In the genomic region with DNA sequence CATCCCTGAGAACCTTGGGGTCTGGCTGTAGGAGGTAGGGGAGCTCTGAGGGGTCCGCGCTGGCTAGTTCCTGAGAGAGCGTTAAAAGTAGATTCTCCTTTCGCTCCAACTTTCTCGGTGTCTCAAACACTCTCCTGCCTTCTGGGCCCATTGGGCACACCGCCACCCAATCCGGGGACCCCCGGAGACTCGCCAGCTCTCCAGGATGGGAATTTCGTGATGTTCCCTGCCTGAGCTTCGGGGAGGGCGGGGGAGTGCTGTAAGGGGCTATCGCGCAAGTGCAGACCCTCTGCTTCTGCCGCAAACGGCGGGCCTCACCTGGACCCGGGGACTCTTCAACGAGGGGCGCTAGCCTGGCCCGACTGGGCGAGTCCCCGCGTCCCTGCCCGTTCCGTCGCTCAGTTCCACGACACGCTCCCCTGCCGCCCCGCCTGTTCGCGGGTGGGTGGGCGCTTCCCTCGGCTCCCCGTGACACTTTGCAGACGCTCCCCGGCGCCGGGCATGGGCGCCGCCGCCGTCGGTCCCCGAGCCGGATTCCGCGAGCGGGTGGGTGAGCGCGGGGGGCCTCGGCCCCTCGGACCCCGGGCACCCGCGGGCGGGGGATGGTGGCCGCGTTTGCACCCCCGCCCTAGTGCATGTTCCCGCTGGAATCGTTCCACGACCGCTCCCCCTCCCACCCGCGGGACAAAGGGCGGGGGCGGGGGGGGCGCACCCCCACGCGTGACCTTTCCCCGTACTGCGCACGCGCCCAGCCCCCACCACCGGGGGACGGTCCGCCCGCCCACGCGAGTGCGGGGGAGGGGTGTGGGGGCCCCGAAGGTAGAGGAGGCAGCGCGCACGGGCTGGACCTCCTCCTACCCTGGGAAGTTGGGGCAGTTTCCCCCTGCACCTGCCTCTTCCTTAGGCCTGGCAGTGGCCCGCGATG, we compare ENCODE assay signal across 8 cellular contexts. TPM values are rescaled to one million over a fixed set of nuclear protein-coding genes. Genes with fewer than 3 reads are reported as not detected.
DNase-seq lines count a peak whose midpoint lies in the region; ATAC-seq and TF ChIP-seq lines count a peak whose summit lies in the region.

Gene CCDC106 (plus strand): TSS at position 481 of the 925 bp plus-strand sequence. CDS start 835 bp downstream, outside the sequence.

- H3K4me2 ChIP-seq in osteoblast (ENCODE audit: insufficient read depth, low read length): peak within 1 kb of the TSS; percentile 91

- H3K9me3 ChIP-seq in HUES48 (ENCODE audit: control insufficient read depth, insufficient read depth, low read length) (no peaks in the 10 kb centered on the region), Peyer's patch (no peaks in the 10 kb centered on the region), osteoblast (ENCODE audit: low read depth, low read length) (no peaks in the 10 kb centered on the region)

- TF ChIP-seq CTCF in Peyer's patch (IDR thresholded peaks at IDR 0.05) (no peak), osteoblast (IDR thresholded peaks at IDR 0.05; ENCODE audit: extremely low read depth, low read depth, low read length) (no peak)

- peak within 1 kb of the TSS; percentile 77 for H3K9ac ChIP-seq in HUES48 (ENCODE audit: low read depth, low read length)

- in situ Hi-C loops in G401 (cut with HindIII; ENCODE audit: low sequenced_read_pairs): no loop called here

- ATAC-seq in HG03139 (IDR thresholded peaks at IDR 0.05; ENCODE audit: unreplicated experiment): no peak

- no peaks in the 10 kb centered on the region for H4K20me1 ChIP-seq in osteoblast (ENCODE audit: insufficient read depth, low read length)

- H3K4me1 ChIP-seq in HUES48 (ENCODE audit: control insufficient read depth, insufficient read depth, low read length) (peaks cover 10% of the 10 kb centered on the region), Peyer's patch (peaks cover 3 to 36% (median 26%) of the 10 kb centered on the region in 4 donors), osteoblast (ENCODE audit: insufficient read depth, low read length) (peaks cover 24% of the 10 kb centered on the region)

- H3K79me2 ChIP-seq in osteoblast (ENCODE audit: insufficient read depth, low read length): peaks cover 30% of the 10 kb centered on the region

- H3K27ac ChIP-seq in HUES48 (ENCODE audit: low read depth, low read length) (peak within 1 kb of the TSS; percentile 70), Peyer's patch (peak within 1 kb of the TSS; percentile 77 to 96 (median 80)), osteoblast (ENCODE audit: low read depth, low read length) (peak within 1 kb of the TSS; percentile 48)

- peak; percentile 81 for DNase-seq in G401 (ENCODE audit: low spot score)
- DNase-seq in Peyer's patch: peak; percentile 72 to 81 (median 74)
- peak in 54 of 56 donors; percentile 26 to 92 (median 70) for DNase-seq in amygdala (lab: John Stamatoyannopoulos, UW)
- no peak for DNase-seq in cardiac septum (ENCODE audit: low spot score)
- peak; percentile 98 for DNase-seq in osteoblast (ENCODE audit: insufficient read length, low spot score, missing footprints)
- DNase-seq in T-helper 9 cell: no peak

- intact Hi-C loops in cardiac septum (cut with DNase I): no loop called here

- H3K27me3 ChIP-seq in HUES48 (ENCODE audit: control insufficient read depth, insufficient read depth, low read length) (no peaks in the 10 kb centered on the region), Peyer's patch (no peaks in the 10 kb centered on the region), osteoblast (ENCODE audit: insufficient read depth, low read length) (no peaks in the 10 kb centered on the region)

- H3K4me3 ChIP-seq in HUES48 (ENCODE audit: low read depth, low read length): peak within 1 kb of the TSS; percentile 95
- H3K4me3 ChIP-seq in Peyer's patch: peak within 1 kb of the TSS; percentile 78 to 93 (median 86)
- peak within 1 kb of the TSS; percentile 87 for H3K4me3 ChIP-seq in osteoblast (ENCODE audit: insufficient read depth, low read length)

- peaks cover 22% of the 10 kb centered on the region for H3K36me3 ChIP-seq in HUES48 (ENCODE audit: control insufficient read depth, insufficient read depth, low read length)
- H3K36me3 ChIP-seq in Peyer's patch: peaks cover 0 to 10% (median 0%) of the 10 kb centered on the region in 3 donors
- H3K36me3 ChIP-seq in osteoblast (ENCODE audit: insufficient read depth, low read length): peaks cover 15% of the 10 kb centered on the region

- H2AFZ ChIP-seq in osteoblast (ENCODE audit: low read length): peak within 1 kb of the TSS; percentile 81

- TF ChIP-seq POLR2A in Peyer's patch (IDR thresholded peaks at IDR 0.05): no peak

RNA-seq across cellular contexts. Expression of gene CCDC106, which starts in this region (rescaled TPM):
- total RNA-seq in G401 (2014; rRNA removed; shearing (Covaris generic)): 24.9 and 29.0 TPM in 2 replicates
- total RNA-seq in Peyer's patch: 10 to 100 TPM in 3 of 4 donors, 1 to 10 TPM in 1; 8.1 to 17.4 (median 14.0) TPM
- 15.9 TPM for total RNA-seq in cardiac septum
- 10.5 and 13.3 TPM in 2 replicates for total RNA-seq in osteoblast

Comparison
In these comparisons a context has a peak if more than half of its experiments do, and no peak if none do; other contexts are left out.
1. DNase-seq: peak in G401 (single experiment), Peyer's patch (3 of 3), amygdala (54 of 56) and osteoblast (single experiment); none in cardiac septum (single experiment) and T-helper 9 cell (single experiment).
2. Peak in every context shown above with its lines, with median percentiles within 50 percentile points of each other: H3K27ac ChIP-seq and H3K4me3 ChIP-seq.